In genomic region chr3:138284957-138285477, GRCh38 we compare ENCODE assay signal across 25 cellular contexts. TPM values are rescaled to one million over a fixed set of nuclear protein-coding genes. Genes with fewer than 3 reads are reported as not detected.
A peak's percentile ranks its signal among the peaks of the same experiment; 100 is the strongest.
DNase-seq lines count a peak whose midpoint lies in the region; ATAC-seq and TF ChIP-seq lines count a peak whose summit lies in the region.
"Had no signal": no experiment of that assay in that cellular context is flagged by ENCODE, and none has a peak within 500 bp of the region (broad histone marks: within the 10 kb centered on the region; RNA-seq: fewer than 3 reads in every experiment).

No MANE protein-coding gene starts in this region.

- H3K9ac ChIP-seq in PC-3 (ENCODE audit: low read length) = no peak overlapping the region
- H3K9ac ChIP-seq: parathyroid adenoma had no signal

- H3K36me3 ChIP-seq in A673 (ENCODE audit: insufficient read depth, low read length, poor library complexity, severe bottlenecking) = peaks cover 5% of the 10 kb centered on the region
- no peaks in the 10 kb centered on the region; the same call in 1 of the 2 replicates for H3K36me3 ChIP-seq in PC-3 (ENCODE audit: low read depth, low read length)

- TF ChIP-seq CTCF in A673 (conservative IDR thresholded peaks at IDR 0.05; ENCODE audit: low read depth, low read length) (0 out of 2 replicates have a peak, but pooled peaks have one; percentile 19), GM12872 (IDR thresholded peaks at IDR 0.05; ENCODE audit: insufficient read depth, low read depth, low read length) (peak; percentile 10; the same call in 1 of the 3 replicates), PC-3 (conservative IDR thresholded peaks at IDR 0.05; ENCODE audit: low read depth, low read length) (peak; percentile 42), fibroblast of mammary gland (conservative IDR thresholded peaks at IDR 0.05; ENCODE audit: control insufficient read depth, insufficient read depth, low read depth, low read length) (peak; percentile 17)

- H3F3A ChIP-seq in PC-3 (ENCODE audit: low read length, unreplicated experiment) = no peaks in the 10 kb centered on the region

- no peak overlapping the region for H2AFZ ChIP-seq in PC-3 (ENCODE audit: low read length)
- H2AFZ ChIP-seq: parathyroid adenoma had no signal

- CTCF ChIA-PET in A673 (lab: Charles Lee) (no interaction called here), PC-3 (lab: Charles Lee) (interaction anchor here (0.6 kb wide), 1 partner anchor 105 kb away, joined by 4 read pairs; no protein-coding TSS in a partner anchor)

- intact Hi-C loops in A673 (cut with micrococcal nuclease; ENCODE audit: unreplicated experiment) = no loop called here
- intact Hi-C loops in PC-3 (cut with micrococcal nuclease) = loop anchor here (1.0 kb wide), 1 partner anchor 105 kb away; no protein-coding TSS in a partner anchor

- POLR2A ChIA-PET in A673 (lab: Charles Lee; ENCODE audit: low non-redundant PET) (interaction anchor here (0.5 kb wide), 1 partner anchor 31 kb away, joined by 3 read pairs; no protein-coding TSS in a partner anchor), PC-3 (lab: Charles Lee; ENCODE audit: unreplicated experiment) (interaction anchor here (0.6 kb wide), 1 partner anchor 110 kb away, joined by 3 read pairs; the partner anchor contains the start of gene DBR1)

- ATAC-seq in PC-3 (peak; percentile 54), HG02938 (IDR thresholded peaks at IDR 0.05; ENCODE audit: unreplicated experiment) (no peak)
- ATAC-seq: activated CD8-positive, alpha-beta T cell treated with anti-CD3 and anti-CD28 coated beads, Interleukin-2, amount 10 ng/mL, durations not matched to agents 7 days and 5 days; naive thymus-derived CD4-positive, alpha-beta T cell; stimulated activated naive CD8-positive, alpha-beta T cell treated with anti-CD3 and anti-CD28 coated beads, Interleukin-15, amount 100 ng/mL, for 72 hours had no signal

- H3K27ac ChIP-seq in A673 (ENCODE audit: low read depth, low read length, poor library complexity, severe bottlenecking) = no peak overlapping the region
- H3K27ac ChIP-seq in PC-3 (ENCODE audit: low read length) = no peak overlapping the region
- H3K27ac ChIP-seq: parathyroid adenoma, sigmoid colon, VCaP had no signal

- H3K4me1 ChIP-seq in A673 (ENCODE audit: insufficient read depth, low read length, poor library complexity, severe bottlenecking) = no peaks in the 10 kb centered on the region
- no peaks in the 10 kb centered on the region for H3K4me1 ChIP-seq in PC-3 (ENCODE audit: insufficient read depth, low read length)
- H3K4me1 ChIP-seq: sigmoid colon had no signal

- H3K9me2 ChIP-seq in PC-3 (replicated peaks; ENCODE audit: low read length) = no peaks in the 10 kb centered on the region

- no peak overlapping the region for H3K4me2 ChIP-seq in PC-3 (ENCODE audit: low read length)

- H3K27me3 ChIP-seq in A673 (replicated peaks; ENCODE audit: insufficient read depth, low read depth, low read length, poor library complexity) (no peaks in the 10 kb centered on the region), PC-3 (ENCODE audit: low read length) (no peaks in the 10 kb centered on the region)
- H3K27me3 ChIP-seq: sigmoid colon had no signal

- H3K9me3 ChIP-seq in A673 (ENCODE audit: low read depth, low read length, poor library complexity, severe bottlenecking) (no peaks in the 10 kb centered on the region), PC-3 (ENCODE audit: low read length) (no peaks in the 10 kb centered on the region)
- H3K9me3 ChIP-seq: sigmoid colon had no signal

- H3K79me2 ChIP-seq in PC-3 (ENCODE audit: low read length) = no peaks in the 10 kb centered on the region
- H3K79me2 ChIP-seq: parathyroid adenoma had no signal

- no peak overlapping the region for H3K4me3 ChIP-seq in A673 (ENCODE audit: low read depth, low read length, poor library complexity, severe bottlenecking)
- no peak overlapping the region for H3K4me3 ChIP-seq in PC-3 (ENCODE audit: low read length)
- no peak overlapping the region for H3K4me3 ChIP-seq in fibroblast of mammary gland (ENCODE audit: control insufficient read depth, low read depth, low read length)
- H3K4me3 ChIP-seq: sigmoid colon had no signal

- H4K20me1 ChIP-seq in PC-3 (ENCODE audit: low read length) = no peaks in the 10 kb centered on the region

- BruUV-seq in A673 (replicated peaks; lab: Mats Ljungman, UMichigan) (no TSS peak), PC-3 (replicated peaks; lab: Mats Ljungman, UMichigan) (no TSS peak)

- peak; percentile 4 for DNase-seq in A673 (ENCODE audit: low spot score)
- peak; percentile 2 for DNase-seq in PC-3
- no peak for DNase-seq in fibroblast of mammary gland (ENCODE audit: low read depth)
- no peak for DNase-seq in NCI-H524 (lab: John Stamatoyannopoulos, UW)
- no peak for DNase-seq in ecto neural progenitor cell (ENCODE audit: low spot score)
- no peak for DNase-seq in stimulated activated naive CD4-positive, alpha-beta T cell (lab: John Stamatoyannopoulos, UW)
- DNase-seq: activated CD8-positive, alpha-beta T cell treated with anti-CD3 and anti-CD28 coated beads, Interleukin-2, amount 10 ng/mL, durations not matched to agents 7 days and 5 days; activated naive CD8-positive, alpha-beta T cell treated with anti-CD3 and anti-CD28 coated beads for 36 hours; activated T-cell treated with anti-CD3 and anti-CD28 coated beads, Interleukin-2, amount 50 U/mL, for 48 hours; COR-L47; islet precursor cell; naive thymus-derived CD4-positive, alpha-beta T cell; NCI-H187 treated with DMSO at 0.1 percent for 48 hours; NCI-H345; SHP77; sigmoid colon; stimulated activated CD4-positive, alpha-beta T cell treated with anti-CD3 and anti-CD28 coated beads, Interleukin-2, amount 100 ng/mL, for 24 hours; stimulated activated naive CD8-positive, alpha-beta T cell treated with anti-CD3 and anti-CD28 coated beads, Interleukin-15, amount 100 ng/mL, for 72 hours; T-helper 1 cell had no signal

RNA-seq across cellular contexts. Expression of gene NME9, which starts 44.6 kb away (rescaled TPM):
- not detected in 2 replicates for total RNA-seq in A673 (2021)
- 0.40 TPM in 1 of 2 replicates, not detected in the other for total RNA-seq in PC-3 (2014; rRNA removed)
- total RNA-seq: activated CD8-positive, alpha-beta T cell treated with anti-CD3 and anti-CD28 coated beads, Interleukin-2, amount 10 ng/mL, durations not matched to agents 7 days and 5 days; activated naive CD8-positive, alpha-beta T cell treated with anti-CD3 and anti-CD28 coated beads for 36 hours; fibroblast of lung; HT1080; sigmoid colon had no signal

Comparison
In these comparisons a context has a peak if more than half of its experiments do, and no peak if none do; other contexts are left out.
1. DNase-seq: peak in A673 (single experiment) and PC-3 (single experiment); none in fibroblast of mammary gland (single experiment), NCI-H524 (0 of 2), ecto neural progenitor cell (single experiment) and stimulated activated naive CD4-positive, alpha-beta T cell (0 of 6).
2. Peak in every context shown above with its lines, with median percentiles within 50 percentile points of each other: CTCF ChIP-seq.